18 cellular contexts compared by ENCODE assay signal in the genomic region with DNA sequence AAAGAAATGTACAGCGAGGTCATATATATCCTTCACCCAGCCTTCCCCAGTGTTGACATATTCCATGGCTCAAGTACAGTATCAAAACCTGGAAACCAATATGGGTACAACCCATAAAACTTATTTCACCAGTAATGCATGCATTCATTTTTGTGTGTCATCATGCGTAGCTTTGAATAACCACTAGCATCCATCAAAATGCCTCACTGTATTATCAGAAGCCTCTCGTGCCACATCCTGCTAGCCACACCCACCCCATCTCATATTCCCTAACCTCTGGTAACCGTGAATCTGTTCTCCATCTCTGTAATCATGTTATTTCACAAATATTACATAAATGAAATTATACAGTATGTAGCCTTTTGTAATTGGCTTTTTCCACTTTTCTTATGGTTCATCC.
"Had no signal": no experiment of that assay in that cellular context is flagged by ENCODE, and none has a peak within 500 bp of the region (broad histone marks: within the 10 kb centered on the region; RNA-seq: fewer than 3 reads in every experiment).

No MANE protein-coding gene starts in this region.

- H3K4me3 ChIP-seq: esophagus squamous epithelium, hepatocyte, spleen, tibial nerve had no signal

- H3K9me3 ChIP-seq: esophagus squamous epithelium, neutrophil, spleen, tibial nerve had no signal

- H3K27ac Mint-ChIP-seq: dendritic cell treated with granulocyte-macrophage colony-stimulating factor and Interleukin-4, amounts not matched to agents 40 ng/mL and 50 ng/mL, for 4 days; naive thymus-derived CD4-positive, alpha-beta T cell; nephron progenitor cell; stimulated activated memory B cell treated with anti-CD40 and anti-IgM and Interleukin-4, amounts not matched to agents 10 μg/mL and 1 μg/mL and 100 μg/mL, for 72 hours; stimulated activated naive CD8-positive, alpha-beta T cell treated with anti-CD3 and anti-CD28 coated beads, Interleukin-15, Interleukin-2, amounts not matched to agents 100 ng/mL and 50 ng/mL, for 24 hours had no signal

- ATAC-seq: foreskin keratinocyte; naive thymus-derived CD4-positive, alpha-beta T cell; sciatic nerve; stimulated activated memory B cell treated with anti-CD40 and anti-IgM and Interleukin-4, amounts not matched to agents 10 μg/mL and 1 μg/mL and 100 μg/mL, for 72 hours had no signal

- H3K9me3 Mint-ChIP-seq: dendritic cell treated with granulocyte-macrophage colony-stimulating factor and Interleukin-4, amounts not matched to agents 40 ng/mL and 50 ng/mL, for 4 days; nephron progenitor cell; stimulated activated memory B cell treated with anti-CD40 and anti-IgM and Interleukin-4, amounts not matched to agents 10 μg/mL and 1 μg/mL and 100 μg/mL, for 72 hours; stimulated activated naive CD8-positive, alpha-beta T cell treated with anti-CD3 and anti-CD28 coated beads, Interleukin-15, Interleukin-2, amounts not matched to agents 100 ng/mL and 50 ng/mL, for 24 hours had no signal

- H3K36me3 ChIP-seq: esophagus squamous epithelium, neutrophil, spleen, tibial nerve had no signal

- H3K27me3 Mint-ChIP-seq: dendritic cell treated with granulocyte-macrophage colony-stimulating factor and Interleukin-4, amounts not matched to agents 40 ng/mL and 50 ng/mL, for 4 days; naive thymus-derived CD4-positive, alpha-beta T cell; stimulated activated memory B cell treated with anti-CD40 and anti-IgM and Interleukin-4, amounts not matched to agents 10 μg/mL and 1 μg/mL and 100 μg/mL, for 72 hours; stimulated activated naive CD8-positive, alpha-beta T cell treated with anti-CD3 and anti-CD28 coated beads, Interleukin-15, Interleukin-2, amounts not matched to agents 100 ng/mL and 50 ng/mL, for 24 hours had no signal

- H3K4me2 ChIP-seq: hepatocyte had no signal

- H3K4me1 Mint-ChIP-seq: stimulated activated memory B cell treated with anti-CD40 and anti-IgM and Interleukin-4, amounts not matched to agents 10 μg/mL and 1 μg/mL and 100 μg/mL, for 72 hours had no signal

- DNase-seq: esophagus squamous epithelium; head of caudate nucleus; kidney; naive thymus-derived CD4-positive, alpha-beta T cell; nephron progenitor cell; posterior cingulate gyrus; spleen; stimulated activated CD4-positive, alpha-beta T cell treated with anti-CD3 and anti-CD28 coated beads, Interleukin-15, amount 100 ng/mL, for 24 hours; stimulated activated CD4-positive, alpha-beta T cell treated with anti-CD3 and anti-CD28 coated beads, Interleukin-1b, Interleukin-23, amount 100 ng/mL, for 48 hours; stimulated activated CD4-positive, alpha-beta T cell treated with anti-CD3 and anti-CD28 coated beads, Interleukin-4, amount 100 ng/mL, for 24 hours had no signal

- H3K36me3 Mint-ChIP-seq: stimulated activated memory B cell treated with anti-CD40 and anti-IgM and Interleukin-4, amounts not matched to agents 10 μg/mL and 1 μg/mL and 100 μg/mL, for 72 hours had no signal

- H3K4me3 Mint-ChIP-seq: dendritic cell treated with granulocyte-macrophage colony-stimulating factor and Interleukin-4, amounts not matched to agents 40 ng/mL and 50 ng/mL, for 4 days; naive thymus-derived CD4-positive, alpha-beta T cell; nephron progenitor cell; stimulated activated memory B cell treated with anti-CD40 and anti-IgM and Interleukin-4, amounts not matched to agents 10 μg/mL and 1 μg/mL and 100 μg/mL, for 72 hours; stimulated activated naive CD8-positive, alpha-beta T cell treated with anti-CD3 and anti-CD28 coated beads, Interleukin-15, Interleukin-2, amounts not matched to agents 100 ng/mL and 50 ng/mL, for 24 hours had no signal

- H2AFZ ChIP-seq: hepatocyte had no signal

- H3K27ac ChIP-seq: esophagus squamous epithelium, hepatocyte, neutrophil, spleen had no signal

- H3K27me3 ChIP-seq: esophagus squamous epithelium, foreskin keratinocyte, hepatocyte, neutrophil, spleen, tibial nerve had no signal
